Comparison of ENCODE assay signal across 1 cellular context in the genomic region with DNA sequence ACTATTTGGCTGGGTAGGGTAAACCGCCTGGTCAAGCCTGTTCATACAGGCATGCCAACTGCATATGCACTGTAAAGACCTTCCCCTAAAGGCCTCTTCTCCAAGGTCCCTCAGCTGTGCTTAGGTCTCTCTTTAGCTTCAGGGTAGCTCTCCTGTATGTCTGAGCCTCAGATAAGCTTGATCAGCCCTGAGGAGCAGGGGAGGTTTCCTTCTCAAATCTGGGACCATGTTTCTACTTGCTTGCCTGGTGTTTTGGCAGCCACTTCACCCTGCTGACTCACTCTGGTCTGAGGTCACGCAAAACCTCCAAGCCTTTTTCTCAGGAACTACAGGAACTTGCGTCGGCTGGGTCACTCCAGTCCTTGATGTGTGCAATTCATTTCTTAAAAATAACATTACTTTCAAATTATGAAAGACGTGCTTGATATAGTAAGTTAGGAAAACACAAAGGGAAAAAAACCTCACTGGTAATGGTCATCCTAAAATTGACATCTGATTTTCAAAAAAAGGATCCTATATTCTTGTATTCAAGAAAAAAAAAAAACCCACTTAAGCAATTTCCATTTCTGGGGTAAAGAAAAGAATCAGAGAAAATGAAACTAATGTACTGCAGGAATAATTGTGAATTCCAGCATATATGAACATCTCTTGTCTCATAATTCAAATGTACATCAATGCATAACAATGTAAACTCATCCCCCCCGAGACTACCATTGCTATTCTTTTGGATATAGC.
TF ChIP-seq lines count a peak whose summit lies in the region.

No MANE protein-coding gene starts in this region.

TF ChIP-seq in K562, 482 proteins besides CTCF, POLR2A, EP300 and RAD21 (continued from another document):
- TF ChIP-seq ZBTB12 (CRISPR knock-in tag; IDR thresholded peaks at IDR 0.05) (no peak), MAFG (tag; conservative IDR thresholded peaks at IDR 0.05) (peak; percentile 87), DPF2 (IDR thresholded peaks at IDR 0.05) (peak; percentile 90), ZC3H11A (IDR thresholded peaks at IDR 0.05; ENCODE audit: low read depth, low read length) (no peak), ZFP36 (IDR thresholded peaks at IDR 0.05; ENCODE audit: low read depth, low read length, partially characterized antibody) (peak; percentile 43), ATF1 (CRISPR knock-in tag; IDR thresholded peaks at IDR 0.05) (no peak), ATF1 (tag; IDR thresholded peaks at IDR 0.05) (peak; percentile 58), ZNF764 (CRISPR knock-in tag; IDR thresholded peaks at IDR 0.05; ENCODE audit: low read depth) (no peak), KAT7 (CRISPR knock-in tag; IDR thresholded peaks at IDR 0.05; ENCODE audit: borderline replicate concordance) (no peak), TBL1XR1 (IDR thresholded peaks at IDR 0.05; ENCODE audit: low read length in 2 of 2) (peak in 1 of 2 experiments; percentile 70; a peak in 2 of 4 replicates), ZBTB17 (CRISPR knock-in tag; IDR thresholded peaks at IDR 0.05) (0 out of 2 replicates have a peak, but pooled peaks have one; percentile 62), MAFF (IDR thresholded peaks at IDR 0.05; ENCODE audit: low read length) (peak; percentile 88), CBX2 (IDR thresholded peaks at IDR 0.05; ENCODE audit: insufficient read depth, low read length, poor library complexity, severe bottlenecking) (no peak), U2AF2 (optimal IDR thresholded peaks at IDR 0.05; ENCODE audit: low read depth, low read length) (no peak), EHMT2 (IDR thresholded peaks at IDR 0.05) (peak; percentile 81; the same call in 1 of the 2 replicates), CBX3 (IDR thresholded peaks at IDR 0.05; ENCODE audit: borderline replicate concordance in 1 of 2, low read length in 2 of 2) (peak in 1 of 2 experiments; percentile 63; a peak in 1 of 3 replicates), THRB (CRISPR knock-in tag; conservative IDR thresholded peaks at IDR 0.05) (0 out of 2 replicates have a peak, but pooled peaks have one; percentile 2), ZNF766 (CRISPR knock-in tag; conservative IDR thresholded peaks at IDR 0.05) (peak; percentile 98), CTBP1 (IDR thresholded peaks at IDR 0.05; ENCODE audit: borderline replicate concordance) (peak; percentile 71; the same call in 1 of the 2 replicates), ZEB2 (IDR thresholded peaks at IDR 0.05) (0 out of 2 replicates have a peak, but pooled peaks have one; percentile 43), ATF3 (IDR thresholded peaks at IDR 0.05) (peak; percentile 95), ATF3 (CRISPR knock-in tag; conservative IDR thresholded peaks at IDR 0.05) (no peak), CHCHD3 (CRISPR knock-in tag; IDR thresholded peaks at IDR 0.05) (no peak), ZNF79 (CRISPR knock-in tag; IDR thresholded peaks at IDR 0.05; ENCODE audit: low read depth) (no peak), RHOXF2B (CRISPR knock-in tag; conservative IDR thresholded peaks at IDR 0.05) (no peak), MNT (conservative IDR thresholded peaks at IDR 0.05) (0 out of 4 replicates have a peak, but pooled peaks of 1 of the 2 experiments have one; percentile 31), JUN (IDR thresholded peaks at IDR 0.05; ENCODE audit: borderline replicate concordance, low read depth, low read length) (peak; percentile 98), JUN (CRISPR knock-in tag; IDR thresholded peaks at IDR 0.05; ENCODE audit: borderline replicate concordance) (peak; percentile 89), FOSL1 (tag; conservative IDR thresholded peaks at IDR 0.05) (peak; percentile 97), ZNF324 (CRISPR knock-in tag; IDR thresholded peaks at IDR 0.05) (no peak), NBN (IDR thresholded peaks at IDR 0.05; ENCODE audit: low read depth) (peak; percentile 28; the same call in 1 of the 2 replicates), YY1 (IDR thresholded peaks at IDR 0.05; ENCODE audit: borderline replicate concordance in 1 of 3, control insufficient read depth in 1 of 3, extremely low read depth in 1 of 3, insufficient read depth in 3 of 3, insufficient read length in 1 of 3, insufficient replicate concordance in 2 of 3, low read depth in 1 of 3, low read length in 2 of 3) (peak in 1 of 3 experiments; percentile 56), PHF21A (IDR thresholded peaks at IDR 0.05; ENCODE audit: borderline replicate concordance, low read depth) (peak; percentile 44; the same call in 1 of the 2 replicates), NEUROD1 (IDR thresholded peaks at IDR 0.05; ENCODE audit: borderline replicate concordance, low read depth, low read length, partially characterized antibody) (peak; percentile 71), SMARCA4 (IDR thresholded peaks at IDR 0.05) (peak; percentile 86), TBP (optimal IDR thresholded peaks at IDR 0.05; ENCODE audit: low read depth, low read length) (peak; percentile 37), TRIM24 (IDR thresholded peaks at IDR 0.05) (peak in 1 of 2 experiments; percentile 59; a peak in 1 of 4 replicates), ZNF512 (tag; IDR thresholded peaks at IDR 0.05) (peak; percentile 79; the same call in 1 of the 2 replicates), ZBTB11 (CRISPR knock-in tag; IDR thresholded peaks at IDR 0.05) (no peak), NELFE (IDR thresholded peaks at IDR 0.05; ENCODE audit: insufficient read depth, insufficient read length) (no peak), ZBTB1 (CRISPR knock-in tag; IDR thresholded peaks at IDR 0.05; ENCODE audit: borderline replicate concordance, low read depth) (no peak), RBFOX2 (IDR thresholded peaks at IDR 0.05; ENCODE audit: low read depth, low read length) (no peak), EP400 (IDR thresholded peaks at IDR 0.05) (0 out of 2 replicates have a peak, but pooled peaks have one; percentile 40), ZKSCAN1 (IDR thresholded peaks at IDR 0.05; ENCODE audit: low read depth, low read length) (peak; percentile 39; the same call in 1 of the 2 replicates), NUFIP1 (IDR thresholded peaks at IDR 0.05; ENCODE audit: partially characterized antibody) (no peak), C11orf30 (IDR thresholded peaks at IDR 0.05; ENCODE audit: low read depth) (peak; percentile 95)
- TF ChIP-seq, protein P1, sequence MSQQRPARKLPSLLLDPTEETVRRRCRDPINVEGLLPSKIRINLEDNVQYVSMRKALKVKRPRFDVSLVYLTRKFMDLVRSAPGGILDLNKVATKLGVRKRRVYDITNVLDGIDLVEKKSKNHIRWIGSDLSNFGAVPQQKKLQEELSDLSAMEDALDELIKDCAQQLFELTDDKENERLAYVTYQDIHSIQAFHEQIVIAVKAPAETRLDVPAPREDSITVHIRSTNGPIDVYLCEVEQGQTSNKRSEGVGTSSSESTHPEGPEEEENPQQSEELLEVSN (IDR thresholded peaks at IDR 0.05; ENCODE audit: borderline replicate concordance in 1 of 2, extremely low read depth in 1 of 2, insufficient read depth in 1 of 2, insufficient read length in 1 of 2, low read depth in 1 of 2, low read length in 1 of 2, poor library complexity in 1 of 2, severe bottlenecking in 1 of 2): no peak
